24 cellular contexts compared by ENCODE assay signal in genomic region chr17:69540356-69540755, GRCh38.
DNase-seq lines count a peak whose midpoint lies in the region; ATAC-seq, FAIRE-seq and TF ChIP-seq lines count a peak whose summit lies in the region.
"Had no signal": no experiment of that assay in that cellular context is flagged by ENCODE, and none has a peak within 500 bp of the region (broad histone marks: within the 10 kb centered on the region; RNA-seq: fewer than 3 reads in every experiment).

No MANE protein-coding gene starts in this region.

- FAIRE-seq in endothelial cell of umbilical vein (lab: Jason Lieb, UNC) (no peak), HTR-8/SVneo (lab: Jason Lieb, UNC) (no peak)

- DNase-seq in AG04450 (ENCODE audit: low read depth, low spot score) (no peak), RWPE2 (ENCODE audit: low spot score) (no peak), endothelial cell of umbilical vein (ENCODE audit: low read depth, low spot score) (no peak), osteoblast (ENCODE audit: insufficient read length, low spot score, missing footprints) (no peak), GM10248 (ENCODE audit: extremely low spot score) (no peak), left cardiac atrium (no peak), HTR-8/SVneo (ENCODE audit: insufficient read length, low spot score) (no peak)
- DNase-seq in activated naive CD4-positive, alpha-beta T cell treated with Interleukin-2 at 50 U/mL for 16 hours: no peak
- DNase-seq: ACHN; activated CD4-positive, alpha-beta memory T cell treated with anti-CD3 and anti-CD28 coated beads for 36 hours; activated CD4-positive, CD25-positive, alpha-beta regulatory T cell; activated effector memory CD4-positive, alpha-beta T cell treated with Interleukin-2 at 50 U/mL for 16 hours; immature natural killer cell; lower lobe of right lung; NCI-H1105; NCI-H510A; retina; stimulated activated CD4-positive, alpha-beta T cell treated with anti-CD3 and anti-CD28 coated beads, Interleukin-12 subunit alpha, Interleukin-12 subunit beta, amount 100 ng/mL, for 4 hours; stimulated activated CD4-positive, alpha-beta T cell treated with anti-CD3 and anti-CD28 coated beads, Interleukin-4, amount 100 ng/mL, for 4 hours; stimulated activated naive CD8-positive, alpha-beta T cell treated with anti-CD3 and anti-CD28 coated beads, Interleukin-15, amount 100 ng/mL, for 72 hours had no signal

- no peak for TF ChIP-seq POLR2A in endothelial cell of umbilical vein (IDR thresholded peaks at IDR 0.05; ENCODE audit: low read depth, low read length)

- H4K20me1 ChIP-seq in endothelial cell of umbilical vein (replicated peaks; ENCODE audit: control insufficient read depth, extremely low read depth, insufficient read depth, low read length) (no peaks in the 10 kb centered on the region), osteoblast (ENCODE audit: insufficient read depth, low read length) (no peaks in the 10 kb centered on the region)

- H3K79me2 ChIP-seq in endothelial cell of umbilical vein (ENCODE audit: control insufficient read depth, insufficient read depth, low read length): no peaks in the 10 kb centered on the region
- no peaks in the 10 kb centered on the region for H3K79me2 ChIP-seq in osteoblast (ENCODE audit: insufficient read depth, low read length)

- H3K9me1 ChIP-seq in endothelial cell of umbilical vein (replicated peaks; ENCODE audit: control insufficient read depth, extremely low read depth, insufficient read depth, low read length): no peaks in the 10 kb centered on the region

- no peak overlapping the region for H3K9ac ChIP-seq in endothelial cell of umbilical vein (replicated peaks; ENCODE audit: extremely low read depth, insufficient read depth, low read length)

- peaks cover 15% of the 10 kb centered on the region for H3K4me1 ChIP-seq in RWPE2 (ENCODE audit: insufficient read depth, poor library complexity, severe bottlenecking)
- peaks cover 18% of the 10 kb centered on the region for H3K4me1 ChIP-seq in endothelial cell of umbilical vein (ENCODE audit: control insufficient read depth, extremely low read depth, insufficient read depth, low read length)
- H3K4me1 ChIP-seq in osteoblast (ENCODE audit: insufficient read depth, low read length): no peaks in the 10 kb centered on the region
- H3K4me1 ChIP-seq: lower lobe of right lung had no signal

- peak overlapping the region; percentile 21 for H2AFZ ChIP-seq in endothelial cell of umbilical vein (ENCODE audit: low read depth, low read length)
- H2AFZ ChIP-seq in osteoblast (ENCODE audit: low read length): peak overlapping the region; percentile 1
- H2AFZ ChIP-seq: GM23338 had no signal

- no peaks in the 10 kb centered on the region for H3K36me3 ChIP-seq in RWPE2 (ENCODE audit: low read depth)
- H3K36me3 ChIP-seq in endothelial cell of umbilical vein (ENCODE audit: control insufficient read depth in 2 of 2, extremely low read depth in 1 of 2, insufficient read depth in 2 of 2, low read length in 2 of 2): no peaks in the 10 kb centered on the region
- no peaks in the 10 kb centered on the region for H3K36me3 ChIP-seq in osteoblast (ENCODE audit: insufficient read depth, low read length)

- H3K9me3 ChIP-seq in AG04450 (ENCODE audit: control insufficient read depth, insufficient read depth, low read length) (no peaks in the 10 kb centered on the region), RWPE2 (ENCODE audit: severe bottlenecking) (no peaks in the 10 kb centered on the region), endothelial cell of umbilical vein (replicated peaks; ENCODE audit: control insufficient read depth, insufficient read depth, low read length) (no peaks in the 10 kb centered on the region), osteoblast (ENCODE audit: low read depth, low read length) (no peaks in the 10 kb centered on the region)
- H3K9me3 ChIP-seq: lower lobe of right lung had no signal

- CTCF ChIA-PET in AG04450 (lab: Charles Lee): interaction anchor here (0.9 to 2.1 kb wide), 11 partner anchors 9 to 1011 kb away, joined by 3 to 15 read pairs (median 4); no protein-coding TSS in a partner anchor
- CTCF ChIA-PET in endothelial cell of umbilical vein (lab: Charles Lee): interaction anchor here (1.0 to 3.6 kb wide), 19 partner anchors 10 to 1089 kb away, joined by 3 to 22 read pairs (median 7); partner anchors contain the start of gene MAP2K6
- CTCF ChIA-PET in GM10248 (lab: Yijun Ruan, JAX): interaction anchor here (1.3 to 2.2 kb wide), 4 partner anchors 14 to 23 kb away, joined by 3 to 11 read pairs (median 6); no protein-coding TSS in a partner anchor

- no peaks in the 10 kb centered on the region for H3K27me3 ChIP-seq in AG04450 (ENCODE audit: control insufficient read depth, insufficient read depth, low read length)
- H3K27me3 ChIP-seq in RWPE2 (ENCODE audit: insufficient read depth, poor library complexity, severe bottlenecking): no peaks in the 10 kb centered on the region
- H3K27me3 ChIP-seq in endothelial cell of umbilical vein (ENCODE audit: control insufficient read depth in 2 of 2, insufficient read depth in 2 of 2, low read length in 2 of 2): no peaks in the 10 kb centered on the region
- no peaks in the 10 kb centered on the region for H3K27me3 ChIP-seq in osteoblast (ENCODE audit: insufficient read depth, low read length)
- H3K27me3 ChIP-seq: foreskin keratinocyte had no signal

- dilution Hi-C loops in endothelial cell of umbilical vein (cut with MboI; ENCODE audit: extremely low pct_ligation_motif_present, low sequenced_read_pairs): no loop called here

- H3K4me3 ChIP-seq in AG04450 (ENCODE audit: low read depth, low read length) (no peak overlapping the region), RWPE2 (ENCODE audit: severe bottlenecking) (no peak overlapping the region), endothelial cell of umbilical vein (replicated peaks in 1 of 3; ENCODE audit: insufficient read depth in 1 of 3, low read depth in 1 of 3, low read length in 3 of 3) (no peak overlapping the region), osteoblast (ENCODE audit: insufficient read depth, low read length) (no peak overlapping the region)
- H3K4me3 ChIP-seq: GM23338, lower lobe of right lung, SK-N-MC had no signal

- POLR2A ChIA-PET in AG04450 (lab: Yijun Ruan, JAX): interaction anchor here (0.6 to 1.9 kb wide), 13 partner anchors 11 to 629 kb away, joined by 3 to 11 read pairs (median 5); partner anchors contain the start of genes KCNJ2 and MAP2K6
- POLR2A ChIA-PET in endothelial cell of umbilical vein (lab: Charles Lee): interaction anchor here (0.7 to 1.4 kb wide), 3 partner anchors 21 to 618 kb away, joined by 3 to 4 read pairs (median 3); no protein-coding TSS in a partner anchor
- POLR2A ChIA-PET in GM10248 (lab: Yijun Ruan, JAX): no interaction called here

- TF ChIP-seq CTCF in AG04450 (IDR thresholded peaks at IDR 0.05; ENCODE audit: low read depth, low read length) (no peak), RWPE2 (IDR thresholded peaks at IDR 0.05; ENCODE audit: poor library complexity, severe bottlenecking) (no peak), endothelial cell of umbilical vein (IDR thresholded peaks at IDR 0.05; ENCODE audit: extremely low read depth in 1 of 2, insufficient read depth in 1 of 2, low read depth in 1 of 2, low read length in 2 of 2) (no peak), osteoblast (IDR thresholded peaks at IDR 0.05; ENCODE audit: extremely low read depth, low read depth, low read length) (no peak), GM10248 (IDR thresholded peaks at IDR 0.05; ENCODE audit: control extremely low read depth, extremely low read depth, low read depth, missing control alignments) (no peak)

- no peak for ATAC-seq in RWPE2 (ENCODE audit: low read depth)
- no peak for ATAC-seq in left cardiac atrium
- ATAC-seq: GM23338; lower lobe of right lung; stimulated activated naive CD8-positive, alpha-beta T cell treated with anti-CD3 and anti-CD28 coated beads, Interleukin-15, amount 100 ng/mL, for 72 hours had no signal

- H3K27ac ChIP-seq in AG04450 (ENCODE audit: low read depth, low read length) (peak overlapping the region; percentile 98), RWPE2 (ENCODE audit: poor library complexity, severe bottlenecking) (peak overlapping the region; percentile 77), endothelial cell of umbilical vein (ENCODE audit: insufficient read depth, low read depth, low read length) (peak overlapping the region; percentile 89), osteoblast (ENCODE audit: low read depth, low read length) (no peak overlapping the region)
- H3K27ac ChIP-seq: C4-2B, lower lobe of right lung, SK-N-MC had no signal

- BruUV-seq in endothelial cell of umbilical vein (replicated peaks; lab: Mats Ljungman, UMichigan): TSS peak; percentile 56

- H3K4me2 ChIP-seq in endothelial cell of umbilical vein (ENCODE audit: insufficient read depth, low read length) (peak overlapping the region; percentile 66), osteoblast (ENCODE audit: insufficient read depth, low read length) (no peak overlapping the region)
- H3K4me2 ChIP-seq: GM23338 had no signal

- intact Hi-C loops in endothelial cell of umbilical vein (cut with micrococcal nuclease): loop anchor here (5.0 kb wide), 1 partner anchor 1082 kb away; no protein-coding TSS in a partner anchor
- intact Hi-C loops in left cardiac atrium (cut with DNase I): no loop called here

TF ChIP-seq in endothelial cell of umbilical vein, 7 proteins besides CTCF, POLR2A, EP300 and RAD21:
- no peak for TF ChIP-seq EZH2 (IDR thresholded peaks at IDR 0.05; ENCODE audit: borderline replicate concordance, low read depth, low read length, severe bottlenecking)
- no peak for TF ChIP-seq JUN (IDR thresholded peaks at IDR 0.05; ENCODE audit: borderline replicate concordance, insufficient read depth, insufficient read length, low read depth)
- TF ChIP-seq MYC (IDR thresholded peaks at IDR 0.05; ENCODE audit: low read depth, low read length): no peak
- no peak for TF ChIP-seq FOS (IDR thresholded peaks at IDR 0.05; ENCODE audit: borderline replicate concordance, insufficient read depth, low read length)
- no peak for TF ChIP-seq MAX (IDR thresholded peaks at IDR 0.05; ENCODE audit: insufficient read depth, insufficient read length)
- TF ChIP-seq POLR2AphosphoS5 (IDR thresholded peaks at IDR 0.05; ENCODE audit: insufficient read depth, low read depth, low read length): no peak
- TF ChIP-seq GATA2 (IDR thresholded peaks at IDR 0.05; ENCODE audit: insufficient read depth, insufficient read length, low read depth, low read length): no peak
